In the genomic region with DNA sequence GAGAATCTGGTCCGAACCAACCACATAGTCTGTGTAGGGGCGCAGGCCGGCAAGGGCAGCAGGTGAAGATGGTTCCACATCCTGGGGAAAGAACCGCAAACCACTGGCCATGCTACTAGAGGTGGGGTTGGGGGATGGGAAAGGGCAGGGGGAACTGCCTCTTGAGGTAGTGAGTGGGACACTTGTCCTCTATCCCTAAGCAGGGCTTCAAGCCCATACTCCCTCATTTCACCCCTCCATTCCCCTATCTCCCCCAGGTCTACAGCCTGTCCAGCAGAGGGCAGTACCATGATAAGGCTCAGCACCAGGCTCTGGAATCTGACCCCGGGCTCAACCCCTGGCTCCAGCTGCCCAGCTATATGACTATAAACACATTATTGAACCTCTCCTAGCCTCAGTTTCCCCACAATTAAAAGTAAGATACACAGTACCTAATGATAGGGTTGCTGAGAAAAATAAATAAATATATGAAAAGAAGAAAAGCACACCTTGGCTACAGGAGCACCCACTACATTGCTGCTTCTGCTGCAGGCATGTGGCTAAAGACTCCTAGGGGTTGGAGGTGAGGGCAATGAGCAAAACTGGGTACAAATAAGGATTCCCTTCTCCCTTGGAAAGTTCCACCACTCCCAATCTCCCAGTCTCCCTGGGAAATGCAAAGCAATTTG, we compare ENCODE assay signal across 1 cellular context.
A peak's percentile ranks its signal among the peaks of the same experiment; 100 is the strongest.
TF ChIP-seq lines count a peak whose summit lies in the region.

No MANE protein-coding gene starts in this region.

TF ChIP-seq in H1, 55 proteins besides CTCF, POLR2A, EP300 and RAD21:
- TF ChIP-seq, protein P1, sequence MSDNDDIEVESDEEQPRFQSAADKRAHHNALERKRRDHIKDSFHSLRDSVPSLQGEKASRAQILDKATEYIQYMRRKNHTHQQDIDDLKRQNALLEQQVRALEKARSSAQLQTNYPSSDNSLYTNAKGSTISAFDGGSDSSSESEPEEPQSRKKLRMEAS (IDR thresholded peaks at IDR 0.05): no peak
- TF ChIP-seq RXRA (IDR thresholded peaks at IDR 0.05; ENCODE audit: insufficient read depth, low read depth, low read length): 0 out of 2 replicates have a peak, but pooled peaks have one; percentile 31
- TF ChIP-seq CBX8 (IDR thresholded peaks at IDR 0.05; ENCODE audit: borderline replicate concordance, low read depth, low read length): no peak
